In genomic region chrX:107674480-107675364, GRCh38 we compare ENCODE assay signal across 8 cellular contexts. TPM values are rescaled to one million over a fixed set of nuclear protein-coding genes. Genes with fewer than 3 reads are reported as not detected.
DNase-seq lines count a peak whose midpoint lies in the region; ATAC-seq, FAIRE-seq and TF ChIP-seq lines count a peak whose summit lies in the region.

No MANE protein-coding gene starts in this region.

- ATAC-seq in HG02623 (IDR thresholded peaks at IDR 0.05; ENCODE audit: unreplicated experiment), result peak; percentile 18
- ATAC-seq in activated naive CD4-positive, alpha-beta T cell treated with anti-CD3 and anti-CD28 coated beads, Interleukin-2, amount 50 U/mL, for 72 hours, result peak; percentile 35 to 47
- ATAC-seq in left ventricle myocardium superior, result peak; percentile 47

- intact Hi-C loops in left ventricle myocardium superior (cut with micrococcal nuclease), result loop anchor here (5.0 kb wide), 1 partner anchor 43 kb away; no protein-coding TSS in a partner anchor

- FAIRE-seq in GM12891 (lab: Jason Lieb, UNC), result no peak

- peak overlapping the region; percentile 95 to 99 for H3K27ac Mint-ChIP-seq in activated naive CD4-positive, alpha-beta T cell treated with anti-CD3 and anti-CD28 coated beads, Interleukin-2, amount 50 U/mL, for 72 hours
- H3K27ac Mint-ChIP-seq in stimulated activated naive CD8-positive, alpha-beta T cell treated with anti-CD3 and anti-CD28 coated beads, Interleukin-15, Interleukin-2, amounts not matched to agents 100 ng/mL and 50 ng/mL, for 24 hours, result peak overlapping the region; percentile 94

- DNase-seq in GM12891 (ENCODE audit: insufficient read length, low spot score) (no peak), NCI-H82 treated with DMSO at 0.1 percent for 48 hours (lab: John Stamatoyannopoulos, UW; ENCODE audit: unreplicated experiment) (peak; percentile 67), left ventricle myocardium superior (peak; percentile 69), foreskin melanocyte (no peak), SHP77 treated with DMSO at 0.1 percent for 48 hours (lab: John Stamatoyannopoulos, UW) (no peak)
- peak in 1 of 2 donors; percentile 31 for DNase-seq in activated naive CD4-positive, alpha-beta T cell treated with anti-CD3 and anti-CD28 coated beads, Interleukin-2, amount 50 U/mL, for 72 hours (ENCODE audit: low spot score in 2 of 2)

- no peaks in the 10 kb centered on the region for H3K9me3 Mint-ChIP-seq in activated naive CD4-positive, alpha-beta T cell treated with anti-CD3 and anti-CD28 coated beads, Interleukin-2, amount 50 U/mL, for 72 hours
- H3K9me3 Mint-ChIP-seq in stimulated activated naive CD8-positive, alpha-beta T cell treated with anti-CD3 and anti-CD28 coated beads, Interleukin-15, Interleukin-2, amounts not matched to agents 100 ng/mL and 50 ng/mL, for 24 hours, result no peaks in the 10 kb centered on the region

- peaks cover 70% of the 10 kb centered on the region for H3K4me1 Mint-ChIP-seq in stimulated activated naive CD8-positive, alpha-beta T cell treated with anti-CD3 and anti-CD28 coated beads, Interleukin-15, Interleukin-2, amounts not matched to agents 100 ng/mL and 50 ng/mL, for 24 hours (ENCODE audit: low read depth)

- peak overlapping the region; percentile 88 for H3K4me3 Mint-ChIP-seq in stimulated activated naive CD8-positive, alpha-beta T cell treated with anti-CD3 and anti-CD28 coated beads, Interleukin-15, Interleukin-2, amounts not matched to agents 100 ng/mL and 50 ng/mL, for 24 hours

- peaks cover 6 to 10% of the 10 kb centered on the region in 2 donors for H3K36me3 Mint-ChIP-seq in activated naive CD4-positive, alpha-beta T cell treated with anti-CD3 and anti-CD28 coated beads, Interleukin-2, amount 50 U/mL, for 72 hours
- no peaks in the 10 kb centered on the region for H3K36me3 Mint-ChIP-seq in stimulated activated naive CD8-positive, alpha-beta T cell treated with anti-CD3 and anti-CD28 coated beads, Interleukin-15, Interleukin-2, amounts not matched to agents 100 ng/mL and 50 ng/mL, for 24 hours (ENCODE audit: low read depth)

- no peaks in the 10 kb centered on the region for H3K27me3 Mint-ChIP-seq in stimulated activated naive CD8-positive, alpha-beta T cell treated with anti-CD3 and anti-CD28 coated beads, Interleukin-15, Interleukin-2, amounts not matched to agents 100 ng/mL and 50 ng/mL, for 24 hours

- TF ChIP-seq POLR2A in GM12891 (IDR thresholded peaks at IDR 0.05; ENCODE audit: low read depth, low read length), result no peak

TF ChIP-seq in GM12891, 5 proteins besides CTCF, POLR2A, EP300 and RAD21:
- TF ChIP-seq TAF1 (IDR thresholded peaks at IDR 0.05; ENCODE audit: low read depth, low read length) (no peak), POLR2AphosphoS5 (IDR thresholded peaks at IDR 0.05; ENCODE audit: low read depth, low read length) (0 out of 2 replicates have a peak, but pooled peaks have one; percentile 6), PAX5 (IDR thresholded peaks at IDR 0.05; ENCODE audit: insufficient read depth, low read length, severe bottlenecking) (no peak)

RNA-seq across cellular contexts. Expression of gene PRPS1, which starts 46.4 kb away (rescaled TPM):
- 45.1 TPM for polyA plus RNA-seq in GM12891 (2012; ENCODE audit: low read depth, missing spikeins)
- total RNA-seq in activated naive CD4-positive, alpha-beta T cell treated with anti-CD3 and anti-CD28 coated beads, Interleukin-2, amount 50 U/mL, for 72 hours, result 100 to 1,000 TPM; 107 to 135 TPM
- total RNA-seq in left ventricle myocardium superior, result 27.4 TPM

Comparison
In these comparisons a context has a peak if more than half of its experiments do, and no peak if none do; other contexts are left out.
1. DNase-seq: peak in NCI-H82 treated with DMSO at 0.1 percent for 48 hours (single experiment) and left ventricle myocardium superior (single experiment); none in GM12891 (single experiment), foreskin melanocyte (single experiment) and SHP77 treated with DMSO at 0.1 percent for 48 hours (single experiment).
2. Peak in every context shown above with its lines, with median percentiles within 50 percentile points of each other: ATAC-seq.